ENCODE assay signal across 1 cellular context in the genomic region with DNA sequence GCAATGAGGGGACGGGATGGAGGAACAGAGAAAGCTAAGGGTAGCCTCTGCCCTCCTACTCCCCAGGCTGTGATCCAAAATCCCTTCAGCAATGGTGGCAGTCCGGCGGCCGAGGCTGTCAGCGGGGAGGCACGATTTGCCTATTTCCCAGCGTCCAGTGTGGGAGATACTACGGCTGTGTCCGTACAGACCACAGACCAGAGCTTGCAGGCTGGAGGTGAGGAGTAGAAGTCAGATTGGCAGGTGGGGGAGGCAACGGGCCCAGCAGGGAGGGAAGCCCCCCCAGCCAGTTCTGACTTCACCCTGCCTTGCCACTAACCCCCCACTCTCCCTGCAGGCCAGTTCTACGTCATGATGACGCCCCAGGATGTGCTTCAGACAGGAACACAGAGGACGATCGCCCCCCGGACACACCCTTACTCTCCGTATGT.
TF ChIP-seq lines count a peak whose summit lies in the region.

No MANE protein-coding gene starts in this region.

TF ChIP-seq in IMR-90, 13 proteins besides CTCF, POLR2A, EP300 and RAD21:
- TF ChIP-seq NFE2L2 (IDR thresholded peaks at IDR 0.05; ENCODE audit: low read depth, low read length) (no peak), CHD1 (IDR thresholded peaks at IDR 0.05; ENCODE audit: low read depth, low read length) (no peak), CEBPB (IDR thresholded peaks at IDR 0.05; ENCODE audit: low read depth, low read length) (no peak), FOS (IDR thresholded peaks at IDR 0.05; ENCODE audit: low read depth, low read length) (no peak), RFX5 (IDR thresholded peaks at IDR 0.05; ENCODE audit: low read depth, low read length) (no peak), MXI1 (IDR thresholded peaks at IDR 0.05; ENCODE audit: borderline replicate concordance, low read depth, low read length) (no peak)
- TF ChIP-seq, protein P1, sequence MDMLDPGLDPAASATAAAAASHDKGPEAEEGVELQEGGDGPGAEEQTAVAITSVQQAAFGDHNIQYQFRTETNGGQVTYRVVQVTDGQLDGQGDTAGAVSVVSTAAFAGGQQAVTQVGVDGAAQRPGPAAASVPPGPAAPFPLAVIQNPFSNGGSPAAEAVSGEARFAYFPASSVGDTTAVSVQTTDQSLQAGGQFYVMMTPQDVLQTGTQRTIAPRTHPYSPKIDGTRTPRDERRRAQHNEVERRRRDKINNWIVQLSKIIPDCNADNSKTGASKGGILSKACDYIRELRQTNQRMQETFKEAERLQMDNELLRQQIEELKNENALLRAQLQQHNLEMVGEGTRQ (IDR thresholded peaks at IDR 0.05; ENCODE audit: low read depth, low read length) = no peak
TF ChIP-seq in IMR-90: peak in this region for 0.
